ENCODE assay signal across 1 cellular context in the genomic region with DNA sequence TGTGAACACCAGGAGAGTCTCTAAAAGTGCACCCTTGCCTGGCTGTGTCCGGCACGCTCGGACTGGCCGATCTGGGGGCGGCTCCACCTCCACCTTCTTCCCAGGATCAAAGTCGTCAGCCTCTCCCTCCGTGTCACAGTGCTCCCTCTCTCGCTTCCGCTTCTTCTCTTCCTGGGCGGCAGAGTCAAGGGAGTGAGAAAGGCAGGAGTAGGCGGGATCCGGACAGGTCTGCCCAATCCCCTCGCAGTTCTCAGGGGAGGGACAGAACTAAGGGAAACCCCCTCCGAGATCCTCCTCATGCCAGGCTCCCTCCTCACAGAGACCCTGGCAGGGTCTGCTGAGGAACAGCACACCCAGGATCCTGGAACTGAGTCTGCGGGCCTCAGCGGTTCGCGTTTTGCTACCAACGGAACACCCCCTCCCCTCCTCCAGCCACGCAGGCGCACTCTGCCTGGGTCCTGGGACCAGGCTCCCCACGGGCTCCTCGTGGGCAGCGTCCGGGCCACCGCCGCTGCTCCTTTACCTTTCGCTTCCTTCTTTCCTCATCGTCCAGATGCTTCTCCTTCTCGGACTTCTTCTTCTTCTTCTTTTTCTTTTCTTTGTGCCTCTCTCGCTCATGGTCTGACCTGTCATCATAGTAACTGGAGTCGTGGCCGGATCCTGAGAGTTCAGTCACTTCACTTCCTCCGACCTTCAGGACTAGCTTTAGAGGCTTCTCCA.
TF ChIP-seq lines count a peak whose summit lies in the region.

No MANE protein-coding gene starts in this region.

TF ChIP-seq in HepG2, 621 proteins besides CTCF, POLR2A, EP300 and RAD21 (continues in another document):
- TF ChIP-seq ZNF891 (CRISPR knock-in tag; IDR thresholded peaks at IDR 0.05) (no peak), GABPA (IDR thresholded peaks at IDR 0.05; ENCODE audit: low read depth, low read length) (no peak), GABPA (CRISPR knock-in tag; IDR thresholded peaks at IDR 0.05; ENCODE audit: low read depth) (peak; percentile 86), POLR2AphosphoS5 (IDR thresholded peaks at IDR 0.05; ENCODE audit: low read depth, low read length) (peak; percentile 40; the same call in 1 of the 2 replicates), SALL1 (CRISPR knock-in tag; IDR thresholded peaks at IDR 0.05) (peak; percentile 10; the same call in 1 of the 2 replicates), GZF1 (CRISPR knock-in tag; IDR thresholded peaks at IDR 0.05) (no peak), TP53 (CRISPR knock-in tag; conservative IDR thresholded peaks at IDR 0.05) (no peak), RBFOX2 (IDR thresholded peaks at IDR 0.05; ENCODE audit: low read depth, low read length) (peak; percentile 20; the same call in 1 of the 2 replicates), HMG20B (CRISPR knock-in tag; conservative IDR thresholded peaks at IDR 0.05) (no peak), ZNF549 (CRISPR knock-in tag; IDR thresholded peaks at IDR 0.05) (no peak), HOXA5 (CRISPR knock-in tag; IDR thresholded peaks at IDR 0.05) (no peak), ETV5 (CRISPR knock-in tag; IDR thresholded peaks at IDR 0.05; ENCODE audit: borderline replicate concordance) (peak; percentile 67; the same call in 1 of the 2 replicates), TSC22D2 (CRISPR knock-in tag; IDR thresholded peaks at IDR 0.05; ENCODE audit: borderline replicate concordance) (no peak), PTBP1 (IDR thresholded peaks at IDR 0.05; ENCODE audit: low read depth, low read length, poor library complexity, severe bottlenecking) (peak; percentile 57), GLI4 (CRISPR knock-in tag; IDR thresholded peaks at IDR 0.05; ENCODE audit: borderline replicate concordance) (0 out of 2 replicates have a peak, but pooled peaks have one; percentile 26), ZNF547 (CRISPR knock-in tag; IDR thresholded peaks at IDR 0.05) (no peak), TCF7 (IDR thresholded peaks at IDR 0.05; ENCODE audit: low read depth) (peak; percentile 21; the same call in 1 of the 2 replicates), GABPB1 (CRISPR knock-in tag; IDR thresholded peaks at IDR 0.05) (peak; percentile 67), ZNF292 (CRISPR knock-in tag; IDR thresholded peaks at IDR 0.05; ENCODE audit: borderline replicate concordance, low read depth) (no peak), NFYB (CRISPR knock-in tag; IDR thresholded peaks at IDR 0.05) (peak; percentile 21; the same call in 1 of the 2 replicates), ZNF263 (CRISPR knock-in tag; IDR thresholded peaks at IDR 0.05) (peak; percentile 99), NR2C2 (CRISPR knock-in tag; IDR thresholded peaks at IDR 0.05; ENCODE audit: borderline replicate concordance) (peak; percentile 46; the same call in 1 of the 2 replicates), SP2 (CRISPR knock-in tag; IDR thresholded peaks at IDR 0.05) (peak; percentile 65), SMYD3 (CRISPR knock-in tag; IDR thresholded peaks at IDR 0.05) (no peak), POLR2G (IDR thresholded peaks at IDR 0.05; ENCODE audit: low read depth, low read length) (peak; percentile 69), ZNF883 (CRISPR knock-in tag; IDR thresholded peaks at IDR 0.05; ENCODE audit: not compliant biosample characterization) (peak; percentile 41), SAP130 (CRISPR knock-in tag; IDR thresholded peaks at IDR 0.05; ENCODE audit: low read depth) (peak; percentile 73), ELF1 (CRISPR knock-in tag; IDR thresholded peaks at IDR 0.05) (peak; percentile 58; the same call in 1 of the 2 replicates), ZNF501 (CRISPR knock-in tag; IDR thresholded peaks at IDR 0.05) (no peak), SETDB1 (CRISPR knock-in tag; IDR thresholded peaks at IDR 0.05; ENCODE audit: borderline replicate concordance) (no peak), ZNF17 (CRISPR knock-in tag; IDR thresholded peaks at IDR 0.05) (no peak), KAT8 (CRISPR knock-in tag; IDR thresholded peaks at IDR 0.05) (peak; percentile 24; the same call in 1 of the 2 replicates)
- TF ChIP-seq, protein P1, sequence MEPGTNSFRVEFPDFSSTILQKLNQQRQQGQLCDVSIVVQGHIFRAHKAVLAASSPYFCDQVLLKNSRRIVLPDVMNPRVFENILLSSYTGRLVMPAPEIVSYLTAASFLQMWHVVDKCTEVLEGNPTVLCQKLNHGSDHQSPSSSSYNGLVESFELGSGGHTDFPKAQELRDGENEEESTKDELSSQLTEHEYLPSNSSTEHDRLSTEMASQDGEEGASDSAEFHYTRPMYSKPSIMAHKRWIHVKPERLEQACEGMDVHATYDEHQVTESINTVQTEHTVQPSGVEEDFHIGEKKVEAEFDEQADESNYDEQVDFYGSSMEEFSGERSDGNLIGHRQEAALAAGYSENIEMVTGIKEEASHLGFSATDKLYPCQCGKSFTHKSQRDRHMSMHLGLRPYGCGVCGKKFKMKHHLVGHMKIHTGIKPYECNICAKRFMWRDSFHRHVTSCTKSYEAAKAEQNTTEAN (CRISPR knock-in tag; conservative IDR thresholded peaks at IDR 0.05), result no peak
- TF ChIP-seq, protein P2, sequence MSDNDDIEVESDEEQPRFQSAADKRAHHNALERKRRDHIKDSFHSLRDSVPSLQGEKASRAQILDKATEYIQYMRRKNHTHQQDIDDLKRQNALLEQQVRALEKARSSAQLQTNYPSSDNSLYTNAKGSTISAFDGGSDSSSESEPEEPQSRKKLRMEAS (IDR thresholded peaks at IDR 0.05), result peak; percentile 23; the same call in 1 of the 2 replicates
- TF ChIP-seq, protein P3, sequence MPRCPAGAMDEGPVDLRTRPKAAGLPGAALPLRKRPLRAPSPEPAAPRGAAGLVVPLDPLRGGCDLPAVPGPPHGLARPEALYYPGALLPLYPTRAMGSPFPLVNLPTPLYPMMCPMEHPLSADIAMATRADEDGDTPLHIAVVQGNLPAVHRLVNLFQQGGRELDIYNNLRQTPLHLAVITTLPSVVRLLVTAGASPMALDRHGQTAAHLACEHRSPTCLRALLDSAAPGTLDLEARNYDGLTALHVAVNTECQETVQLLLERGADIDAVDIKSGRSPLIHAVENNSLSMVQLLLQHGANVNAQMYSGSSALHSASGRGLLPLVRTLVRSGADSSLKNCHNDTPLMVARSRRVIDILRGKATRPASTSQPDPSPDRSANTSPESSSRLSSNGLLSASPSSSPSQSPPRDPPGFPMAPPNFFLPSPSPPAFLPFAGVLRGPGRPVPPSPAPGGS (CRISPR knock-in tag; IDR thresholded peaks at IDR 0.05), result peak; percentile 71; the same call in 1 of the 2 replicates
- TF ChIP-seq, protein P4, sequence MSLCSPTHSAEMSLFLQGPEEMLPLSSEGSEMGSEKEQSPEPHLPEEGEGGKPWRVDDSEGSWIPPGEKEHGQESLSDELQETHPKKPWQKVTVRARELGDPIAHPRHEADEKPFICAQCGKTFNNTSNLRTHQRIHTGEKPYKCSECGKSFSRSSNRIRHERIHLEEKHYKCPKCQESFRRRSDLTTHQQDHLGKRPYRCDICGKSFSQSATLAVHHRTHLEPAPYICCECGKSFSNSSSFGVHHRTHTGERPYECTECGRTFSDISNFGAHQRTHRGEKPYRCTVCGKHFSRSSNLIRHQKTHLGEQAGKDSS (CRISPR knock-in tag; IDR thresholded peaks at IDR 0.05; ENCODE audit: borderline replicate concordance, low read depth), result peak; percentile 98
- TF ChIP-seq, protein P5, sequence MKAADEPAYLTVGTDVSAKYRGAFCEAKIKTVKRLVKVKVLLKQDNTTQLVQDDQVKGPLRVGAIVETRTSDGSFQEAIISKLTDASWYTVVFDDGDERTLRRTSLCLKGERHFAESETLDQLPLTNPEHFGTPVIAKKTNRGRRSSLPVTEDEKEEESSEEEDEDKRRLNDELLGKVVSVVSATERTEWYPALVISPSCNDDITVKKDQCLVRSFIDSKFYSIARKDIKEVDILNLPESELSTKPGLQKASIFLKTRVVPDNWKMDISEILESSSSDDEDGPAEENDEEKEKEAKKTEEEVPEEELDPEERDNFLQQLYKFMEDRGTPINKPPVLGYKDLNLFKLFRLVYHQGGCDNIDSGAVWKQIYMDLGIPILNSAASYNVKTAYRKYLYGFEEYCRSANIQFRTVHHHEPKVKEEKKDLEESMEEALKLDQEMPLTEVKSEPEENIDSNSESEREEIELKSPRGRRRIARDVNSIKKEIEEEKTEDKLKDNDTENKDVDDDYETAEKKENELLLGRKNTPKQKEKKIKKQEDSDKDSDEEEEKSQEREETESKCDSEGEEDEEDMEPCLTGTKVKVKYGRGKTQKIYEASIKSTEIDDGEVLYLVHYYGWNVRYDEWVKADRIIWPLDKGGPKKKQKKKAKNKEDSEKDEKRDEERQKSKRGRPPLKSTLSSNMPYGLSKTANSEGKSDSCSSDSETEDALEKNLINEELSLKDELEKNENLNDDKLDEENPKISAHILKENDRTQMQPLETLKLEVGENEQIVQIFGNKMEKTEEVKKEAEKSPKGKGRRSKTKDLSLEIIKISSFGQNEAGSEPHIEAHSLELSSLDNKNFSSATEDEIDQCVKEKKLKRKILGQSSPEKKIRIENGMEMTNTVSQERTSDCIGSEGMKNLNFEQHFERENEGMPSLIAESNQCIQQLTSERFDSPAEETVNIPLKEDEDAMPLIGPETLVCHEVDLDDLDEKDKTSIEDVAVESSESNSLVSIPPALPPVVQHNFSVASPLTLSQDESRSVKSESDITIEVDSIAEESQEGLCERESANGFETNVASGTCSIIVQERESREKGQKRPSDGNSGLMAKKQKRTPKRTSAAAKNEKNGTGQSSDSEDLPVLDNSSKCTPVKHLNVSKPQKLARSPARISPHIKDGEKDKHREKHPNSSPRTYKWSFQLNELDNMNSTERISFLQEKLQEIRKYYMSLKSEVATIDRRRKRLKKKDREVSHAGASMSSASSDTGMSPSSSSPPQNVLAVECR (CRISPR knock-in tag; IDR thresholded peaks at IDR 0.05; ENCODE audit: borderline replicate concordance), result peak; percentile 69; the same call in 1 of the 2 replicates
- TF ChIP-seq, protein P6, sequence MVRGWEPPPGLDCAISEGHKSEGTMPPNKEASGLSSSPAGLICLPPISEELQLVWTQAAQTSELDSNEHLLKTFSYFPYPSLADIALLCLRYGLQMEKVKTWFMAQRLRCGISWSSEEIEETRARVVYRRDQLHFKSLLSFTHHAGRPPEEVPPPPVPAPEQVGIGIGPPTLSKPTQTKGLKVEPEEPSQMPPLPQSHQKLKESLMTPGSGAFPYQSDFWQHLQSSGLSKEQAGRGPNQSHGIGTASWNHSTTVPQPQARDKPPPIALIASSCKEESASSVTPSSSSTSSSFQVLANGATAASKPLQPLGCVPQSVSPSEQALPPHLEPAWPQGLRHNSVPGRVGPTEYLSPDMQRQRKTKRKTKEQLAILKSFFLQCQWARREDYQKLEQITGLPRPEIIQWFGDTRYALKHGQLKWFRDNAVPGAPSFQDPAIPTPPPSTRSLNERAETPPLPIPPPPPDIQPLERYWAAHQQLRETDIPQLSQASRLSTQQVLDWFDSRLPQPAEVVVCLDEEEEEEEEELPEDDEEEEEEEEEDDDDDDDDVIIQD (CRISPR knock-in tag; IDR thresholded peaks at IDR 0.05; ENCODE audit: low read depth), result no peak
- TF ChIP-seq, protein P7, sequence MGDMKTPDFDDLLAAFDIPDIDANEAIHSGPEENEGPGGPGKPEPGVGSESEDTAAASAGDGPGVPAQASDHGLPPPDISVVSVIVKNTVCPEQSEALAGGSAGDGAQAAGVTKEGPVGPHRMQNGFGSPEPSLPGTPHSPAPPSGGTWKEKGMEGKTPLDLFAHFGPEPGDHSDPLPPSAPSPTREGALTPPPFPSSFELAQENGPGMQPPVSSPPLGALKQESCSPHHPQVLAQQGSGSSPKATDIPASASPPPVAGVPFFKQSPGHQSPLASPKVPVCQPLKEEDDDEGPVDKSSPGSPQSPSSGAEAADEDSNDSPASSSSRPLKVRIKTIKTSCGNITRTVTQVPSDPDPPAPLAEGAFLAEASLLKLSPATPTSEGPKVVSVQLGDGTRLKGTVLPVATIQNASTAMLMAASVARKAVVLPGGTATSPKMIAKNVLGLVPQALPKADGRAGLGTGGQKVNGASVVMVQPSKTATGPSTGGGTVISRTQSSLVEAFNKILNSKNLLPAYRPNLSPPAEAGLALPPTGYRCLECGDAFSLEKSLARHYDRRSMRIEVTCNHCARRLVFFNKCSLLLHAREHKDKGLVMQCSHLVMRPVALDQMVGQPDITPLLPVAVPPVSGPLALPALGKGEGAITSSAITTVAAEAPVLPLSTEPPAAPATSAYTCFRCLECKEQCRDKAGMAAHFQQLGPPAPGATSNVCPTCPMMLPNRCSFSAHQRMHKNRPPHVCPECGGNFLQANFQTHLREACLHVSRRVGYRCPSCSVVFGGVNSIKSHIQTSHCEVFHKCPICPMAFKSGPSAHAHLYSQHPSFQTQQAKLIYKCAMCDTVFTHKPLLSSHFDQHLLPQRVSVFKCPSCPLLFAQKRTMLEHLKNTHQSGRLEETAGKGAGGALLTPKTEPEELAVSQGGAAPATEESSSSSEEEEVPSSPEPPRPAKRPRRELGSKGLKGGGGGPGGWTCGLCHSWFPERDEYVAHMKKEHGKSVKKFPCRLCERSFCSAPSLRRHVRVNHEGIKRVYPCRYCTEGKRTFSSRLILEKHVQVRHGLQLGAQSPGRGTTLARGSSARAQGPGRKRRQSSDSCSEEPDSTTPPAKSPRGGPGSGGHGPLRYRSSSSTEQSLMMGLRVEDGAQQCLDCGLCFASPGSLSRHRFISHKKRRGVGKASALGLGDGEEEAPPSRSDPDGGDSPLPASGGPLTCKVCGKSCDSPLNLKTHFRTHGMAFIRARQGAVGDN (CRISPR knock-in tag; IDR thresholded peaks at IDR 0.05), result peak; percentile 50; the same call in 1 of the 2 replicates
- TF ChIP-seq, protein P8, sequence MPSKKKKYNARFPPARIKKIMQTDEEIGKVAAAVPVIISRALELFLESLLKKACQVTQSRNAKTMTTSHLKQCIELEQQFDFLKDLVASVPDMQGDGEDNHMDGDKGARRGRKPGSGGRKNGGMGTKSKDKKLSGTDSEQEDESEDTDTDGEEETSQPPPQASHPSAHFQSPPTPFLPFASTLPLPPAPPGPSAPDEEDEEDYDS (CRISPR knock-in tag; IDR thresholded peaks at IDR 0.05), result peak; percentile 64
- TF ChIP-seq, protein P9, sequence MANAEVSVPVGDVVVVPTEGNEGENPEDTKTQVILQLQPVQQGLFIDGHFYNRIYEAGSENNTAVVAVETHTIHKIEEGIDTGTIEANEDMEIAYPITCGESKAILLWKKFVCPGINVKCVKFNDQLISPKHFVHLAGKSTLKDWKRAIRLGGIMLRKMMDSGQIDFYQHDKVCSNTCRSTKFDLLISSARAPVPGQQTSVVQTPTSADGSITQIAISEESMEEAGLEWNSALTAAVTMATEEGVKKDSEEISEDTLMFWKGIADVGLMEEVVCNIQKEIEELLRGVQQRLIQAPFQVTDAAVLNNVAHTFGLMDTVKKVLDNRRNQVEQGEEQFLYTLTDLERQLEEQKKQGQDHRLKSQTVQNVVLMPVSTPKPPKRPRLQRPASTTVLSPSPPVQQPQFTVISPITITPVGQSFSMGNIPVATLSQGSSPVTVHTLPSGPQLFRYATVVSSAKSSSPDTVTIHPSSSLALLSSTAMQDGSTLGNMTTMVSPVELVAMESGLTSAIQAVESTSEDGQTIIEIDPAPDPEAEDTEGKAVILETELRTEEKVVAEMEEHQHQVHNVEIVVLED (CRISPR knock-in tag; IDR thresholded peaks at IDR 0.05; ENCODE audit: borderline replicate concordance), result peak; percentile 42; the same call in 1 of the 2 replicates
- TF ChIP-seq, protein P10, sequence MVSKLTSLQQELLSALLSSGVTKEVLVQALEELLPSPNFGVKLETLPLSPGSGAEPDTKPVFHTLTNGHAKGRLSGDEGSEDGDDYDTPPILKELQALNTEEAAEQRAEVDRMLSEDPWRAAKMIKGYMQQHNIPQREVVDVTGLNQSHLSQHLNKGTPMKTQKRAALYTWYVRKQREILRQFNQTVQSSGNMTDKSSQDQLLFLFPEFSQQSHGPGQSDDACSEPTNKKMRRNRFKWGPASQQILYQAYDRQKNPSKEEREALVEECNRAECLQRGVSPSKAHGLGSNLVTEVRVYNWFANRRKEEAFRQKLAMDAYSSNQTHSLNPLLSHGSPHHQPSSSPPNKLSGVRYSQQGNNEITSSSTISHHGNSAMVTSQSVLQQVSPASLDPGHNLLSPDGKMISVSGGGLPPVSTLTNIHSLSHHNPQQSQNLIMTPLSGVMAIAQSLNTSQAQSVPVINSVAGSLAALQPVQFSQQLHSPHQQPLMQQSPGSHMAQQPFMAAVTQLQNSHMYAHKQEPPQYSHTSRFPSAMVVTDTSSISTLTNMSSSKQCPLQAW (CRISPR knock-in tag; IDR thresholded peaks at IDR 0.05), result 0 out of 2 replicates have a peak, but pooled peaks have one; percentile 15
